Comparison of ENCODE assay signal across 10 cellular contexts in genomic region chr17:82334204-82334621, GRCh38. TPM values are rescaled to one million over a fixed set of nuclear protein-coding genes. Genes with fewer than 3 reads are reported as not detected.
DNase-seq lines count a peak whose midpoint lies in the region; ATAC-seq, FAIRE-seq and TF ChIP-seq lines count a peak whose summit lies in the region.
"Had no signal": no experiment of that assay in that cellular context is flagged by ENCODE, and none has a peak within 500 bp of the region (broad histone marks: within the 10 kb centered on the region; RNA-seq: fewer than 3 reads in every experiment).

No MANE protein-coding gene starts in this region.

- FAIRE-seq in GM12878 (lab: Jason Lieb, UNC): no peak
- FAIRE-seq: endometrium had no signal

- no peak overlapping the region for H3K9ac ChIP-seq in GM12878 (ENCODE audit: control insufficient read depth, insufficient read depth, low read length)
- peak overlapping the region; percentile 58 to 72 for H3K9ac ChIP-seq in mucosa of rectum (ENCODE audit: low read depth in 1 of 2, low read length in 2 of 2)

- POLR2A ChIA-PET in GM12878 (lab: Charles Lee): interaction anchor here (0.5 to 0.6 kb wide), 2 partner anchors 112 to 519 kb away, joined by 3 read pairs; no protein-coding TSS in a partner anchor

- H3K4me3 ChIP-seq in heart left ventricle (peak overlapping the region; percentile 25 to 73 (median 61)), GM12878 (no peak overlapping the region), mucosa of rectum (ENCODE audit: low read length in 2 of 2) (peak overlapping the region; percentile 68 to 73), upper lobe of right lung (peak overlapping the region; percentile 70)

- BruUV-seq in GM12878 (replicated peaks; lab: Mats Ljungman, UMichigan): no TSS peak

- H2AFZ ChIP-seq in GM12878 (ENCODE audit: control insufficient read depth, low read depth, low read length): no peak overlapping the region

- H3K36me3 ChIP-seq in heart left ventricle (no peaks in the 10 kb centered on the region), GM12878 (ENCODE audit: control insufficient read depth in 2 of 2, insufficient read depth in 2 of 2, low read length in 1 of 2) (no peaks in the 10 kb centered on the region), mucosa of rectum (ENCODE audit: control insufficient read depth in 2 of 2, insufficient read depth in 2 of 2, low read length in 2 of 2) (no peaks in the 10 kb centered on the region), upper lobe of right lung (no peaks in the 10 kb centered on the region)

- intact Hi-C loops in heart left ventricle (cut with DNase I) (no loop called here), left ventricle myocardium superior (cut with micrococcal nuclease) (no loop called here), GM12878 (cut with micrococcal nuclease; ENCODE audit: unreplicated experiment) (no loop called here), upper lobe of right lung (cut with DNase I) (loop anchor here (10.0 kb wide), 1 partner anchor 299 kb away; the partner anchor contains the start of genes DCXR and RAC3)

- peaks cover 0 to 28% (median 7%) of the 10 kb centered on the region in 9 donors for H3K27me3 ChIP-seq in heart left ventricle
- H3K27me3 ChIP-seq in GM12878 (replicated peaks in 1 of 2; ENCODE audit: control insufficient read depth in 2 of 2, insufficient read depth in 2 of 2, low read length in 1 of 2): peaks cover 6 to 12% of the 10 kb centered on the region in 2 experiments; a peak in 3 of 4 replicates
- H3K27me3 ChIP-seq in mucosa of rectum (ENCODE audit: control insufficient read depth in 2 of 2, insufficient read depth in 2 of 2, low read length in 2 of 2): peaks cover 4 to 5% of the 10 kb centered on the region in 2 donors
- H3K27me3 ChIP-seq in upper lobe of right lung: no peaks in the 10 kb centered on the region

- in situ Hi-C loops in GM12878 (cut with MboI): no loop called here

- TF ChIP-seq POLR2A in heart left ventricle (IDR thresholded peaks at IDR 0.05) (no peak), GM12878 (IDR thresholded peaks at IDR 0.05; ENCODE audit: low read depth, low read length) (no peak)

- CTCF ChIA-PET in GM12878 (lab: Yijun Ruan, JAX): interaction anchor here (0.6 to 1.7 kb wide), 3 partner anchors 13 to 90 kb away, joined by 3 to 4 read pairs (median 3); no protein-coding TSS in a partner anchor

- ATAC-seq in heart left ventricle: no peak
- ATAC-seq in left ventricle myocardium superior: no peak
- ATAC-seq in GM12878: no peak
- ATAC-seq in upper lobe of right lung: no peak
- ATAC-seq in GM19463 (IDR thresholded peaks at IDR 0.05; ENCODE audit: unreplicated experiment): no peak

- peak overlapping the region in 11 of 12 donors; percentile 19 to 90 (median 70) for H3K27ac ChIP-seq in heart left ventricle
- H3K27ac ChIP-seq in GM12878 (ENCODE audit: control insufficient read depth, insufficient read depth): no peak overlapping the region
- H3K27ac ChIP-seq in mucosa of rectum (ENCODE audit: low read depth in 2 of 2, low read length in 2 of 2): peak overlapping the region; percentile 79 to 82
- H3K27ac ChIP-seq in upper lobe of right lung: peak overlapping the region; percentile 76

- no peaks in the 10 kb centered on the region for H3K79me2 ChIP-seq in GM12878 (ENCODE audit: control insufficient read depth, insufficient read depth, low read length)

- RAD21 ChIA-PET in GM12878 (lab: Charles Lee; ENCODE audit: unreplicated experiment): interaction anchor here (0.8 kb wide), 1 partner anchor 16 kb away, joined by 3 read pairs; no protein-coding TSS in a partner anchor

- H4K20me1 ChIP-seq in GM12878 (ENCODE audit: control insufficient read depth, insufficient read depth): no peaks in the 10 kb centered on the region

- TF ChIP-seq RAD21 in GM12878 (IDR thresholded peaks at IDR 0.05; ENCODE audit: insufficient read depth, low read depth, low read length): no peak

- SMC1A ChIA-PET in GM12878 (lab: Charles Lee; ENCODE audit: uncharacterized antibody, unreplicated experiment): no interaction called here

- no peak for TF ChIP-seq EP300 in GM12878 (IDR thresholded peaks at IDR 0.05; ENCODE audit: borderline replicate concordance in 1 of 2, control insufficient read depth in 1 of 2, low read depth in 2 of 2, low read length in 2 of 2)

- 52 to 70% (median 66%) methylated on average over 19 to 25 of the region's 25 CpGs for WGBS in heart left ventricle, 4 donors
- WGBS in GM12878 (ENCODE audit: insufficient coverage, insufficient replicate concordance, low lambda C conversion rate, missing lambda C conversion rate): 39% methylated on average over 25 of the region's 25 CpGs

- DNase-seq in heart left ventricle (no peak), left ventricle myocardium superior (no peak), GM12878 (ENCODE audit: low read depth, low spot score) (no peak), upper lobe of right lung (peak; percentile 68), globus pallidus (ENCODE audit: low spot score) (no peak), RKO (ENCODE audit: low spot score) (no peak)
- DNase-seq: NCI-H187 treated with DMSO at 0.1 percent for 48 hours had no signal

- peak overlapping the region; percentile 87 for H3K4me2 ChIP-seq in GM12878 (ENCODE audit: control insufficient read depth, insufficient read depth)

- TF ChIP-seq CTCF in heart left ventricle (IDR thresholded peaks at IDR 0.05) (no peak), GM12878 (IDR thresholded peaks at IDR 0.05 in 2 of 3, conservative IDR thresholded peaks at IDR 0.05 in 1 of 3; ENCODE audit: control insufficient read depth in 2 of 3, extremely low read depth in 1 of 3, insufficient read depth in 1 of 3, low read depth in 3 of 3, low read length in 3 of 3) (no peak), upper lobe of right lung (IDR thresholded peaks at IDR 0.05) (no peak)

- H3K9me3 ChIP-seq in heart left ventricle (no peaks in the 10 kb centered on the region), GM12878 (replicated peaks; ENCODE audit: control insufficient read depth, insufficient read depth, low read length) (no peaks in the 10 kb centered on the region), mucosa of rectum (ENCODE audit: control insufficient read depth in 2 of 2, low read length in 2 of 2) (no peaks in the 10 kb centered on the region), upper lobe of right lung (no peaks in the 10 kb centered on the region)

- H3K4me1 ChIP-seq in heart left ventricle: peaks cover 5 to 70% (median 39%) of the 10 kb centered on the region in 12 donors
- H3K4me1 ChIP-seq in GM12878 (ENCODE audit: control insufficient read depth, insufficient read depth, low read length): peaks cover 11% of the 10 kb centered on the region
- H3K4me1 ChIP-seq in mucosa of rectum (ENCODE audit: control insufficient read depth in 2 of 2, insufficient read depth in 2 of 2, low read length in 2 of 2): peaks cover 55 to 65% of the 10 kb centered on the region in 2 donors
- peaks cover 46% of the 10 kb centered on the region for H3K4me1 ChIP-seq in upper lobe of right lung

RNA-seq across cellular contexts. Expression of gene SECTM1, which starts 0.6 kb away (rescaled TPM):
- total RNA-seq in heart left ventricle (10 to 100 TPM in 2 of 9 donors, 1 to 10 TPM in 7; 2.3 to 41.6 (median 3.5) TPM), left ventricle myocardium superior (5.5 TPM), GM12878 (2014; rRNA removed) (not detected in 2 replicates), GM12878 (2014; rRNA removed; fragmentation: Illumina TruSeq; extraction: Trizol) (not detected in 2 replicates), GM12878 (2021) (0.08 TPM in 1 of 2 replicates, not detected in the other), upper lobe of right lung (26.4 TPM)
- polyA plus RNA-seq in heart left ventricle (1 to 10 TPM; 2.3 to 3.4 TPM), GM12878 (2011; rRNA removed) (0.12 TPM in 1 of 2 replicates, not detected in the other), GM12878 (2014; fragmentation: Illumina TruSeq; extraction: Trizol) (0.10 TPM in 1 of 2 replicates, not detected in the other), GM12878 (2014; fragmentation: Nextera tagmentation; extraction: Ambion mirVana) (not detected), GM12878 (2014; rRNA removed) (0.11 TPM in 1 of 2 replicates, not detected in the other), GM12878 (2016; fragmentation: Nextera tagmentation; extraction: Ambion mirVana) (under 1 TPM in 1 of 2 experiments, not detected in 1; 0.13 TPM)
- not detected in 2 replicates for total RNA-seq in GM12878 (2013; cell fraction: nucleolus; rRNA removed)
- not detected for polyA plus RNA-seq in GM12878 (2011; ENCODE audit: low read depth)
- polyA plus RNA-seq in GM12878 (2011; cell fraction: cytosol; rRNA removed): 0.15 and 0.22 TPM in 2 replicates
- polyA plus RNA-seq in GM12878 (2011; cell fraction: nucleus; rRNA removed): 0.09 and 0.21 TPM in 2 replicates
- 0.07 TPM in 1 of 2 replicates, not detected in the other for polyA plus RNA-seq in GM12878 (2012)
- 0.10 TPM in 1 of 2 replicates, not detected in the other for polyA minus RNA-seq in GM12878 (2011; rRNA and poly(A)+ RNA removed)
- not detected in 2 replicates for polyA minus RNA-seq in GM12878 (2011; cell fraction: cytosol; rRNA and poly(A)+ RNA removed)
- not detected in 2 replicates for polyA minus RNA-seq in GM12878 (2011; cell fraction: nucleus; rRNA and poly(A)+ RNA removed)

RNA-seq across cellular contexts. Expression of gene CD7, which starts 16.8 kb away (rescaled TPM):
- 1 to 10 TPM in 2 of 9 donors, under 1 TPM in 5, not detected in 2; 0.21 to 8.6 (median 0.42) TPM for total RNA-seq in heart left ventricle
- polyA plus RNA-seq in heart left ventricle: under 1 TPM; 0.23 to 0.53 TPM
- total RNA-seq in left ventricle myocardium superior: 0.64 TPM
- not detected in 2 replicates for total RNA-seq in GM12878 (2013; cell fraction: nucleolus; rRNA removed)
- not detected in 2 replicates for total RNA-seq in GM12878 (2014; rRNA removed)
- total RNA-seq in GM12878 (2014; rRNA removed; fragmentation: Illumina TruSeq; extraction: Trizol): not detected in 2 replicates
- 0.33 TPM in 1 of 2 replicates, not detected in the other for total RNA-seq in GM12878 (2021)
- not detected for polyA plus RNA-seq in GM12878 (2011; ENCODE audit: low read depth)
- not detected in 2 replicates for polyA plus RNA-seq in GM12878 (2011; rRNA removed)
- 0.07 and 0.18 TPM in 2 replicates for polyA plus RNA-seq in GM12878 (2011; cell fraction: cytosol; rRNA removed)
- 0.33 and 0.53 TPM in 2 replicates for polyA plus RNA-seq in GM12878 (2011; cell fraction: nucleus; rRNA removed)
- polyA plus RNA-seq in GM12878 (2012): 0.14 TPM in 1 of 2 replicates, not detected in the other
- not detected in 2 replicates for polyA plus RNA-seq in GM12878 (2014; fragmentation: Illumina TruSeq; extraction: Trizol)
- polyA plus RNA-seq in GM12878 (2014; fragmentation: Nextera tagmentation; extraction: Ambion mirVana): not detected
- 0.60 TPM in 1 of 2 replicates, not detected in the other for polyA plus RNA-seq in GM12878 (2014; rRNA removed)
- polyA plus RNA-seq in GM12878 (2016; fragmentation: Nextera tagmentation; extraction: Ambion mirVana): not detected
- not detected in 2 replicates for polyA minus RNA-seq in GM12878 (2011; rRNA and poly(A)+ RNA removed)
- polyA minus RNA-seq in GM12878 (2011; cell fraction: cytosol; rRNA and poly(A)+ RNA removed): not detected in 2 replicates
- polyA minus RNA-seq in GM12878 (2011; cell fraction: nucleus; rRNA and poly(A)+ RNA removed): 0.19 TPM in 1 of 2 replicates, not detected in the other
- total RNA-seq in upper lobe of right lung: 7.2 TPM

RNA-seq across cellular contexts. Expression of gene TEX19, which starts 24.8 kb away (rescaled TPM):
- total RNA-seq in heart left ventricle: not detected
- polyA plus RNA-seq in heart left ventricle: not detected
- total RNA-seq in left ventricle myocardium superior: not detected
- not detected in 2 replicates for total RNA-seq in GM12878 (2013; cell fraction: nucleolus; rRNA removed)
- 0.11 TPM in 1 of 2 replicates, not detected in the other for total RNA-seq in GM12878 (2014; rRNA removed)
- 0.14 and 0.22 TPM in 2 replicates for total RNA-seq in GM12878 (2014; rRNA removed; fragmentation: Illumina TruSeq; extraction: Trizol)
- total RNA-seq in GM12878 (2021): 0.19 TPM in 1 of 2 replicates, not detected in the other
- polyA plus RNA-seq in GM12878 (2011; ENCODE audit: low read depth): not detected
- polyA plus RNA-seq in GM12878 (2011; rRNA removed): 0.26 and 0.27 TPM in 2 replicates
- 0.33 and 0.39 TPM in 2 replicates for polyA plus RNA-seq in GM12878 (2011; cell fraction: cytosol; rRNA removed)
- 0.18 and 0.19 TPM in 2 replicates for polyA plus RNA-seq in GM12878 (2011; cell fraction: nucleus; rRNA removed)
- polyA plus RNA-seq in GM12878 (2012): 0.07 TPM in 1 of 2 replicates, not detected in the other
- polyA plus RNA-seq in GM12878 (2014; fragmentation: Illumina TruSeq; extraction: Trizol): 0.09 TPM in 1 of 2 replicates, not detected in the other
- polyA plus RNA-seq in GM12878 (2014; fragmentation: Nextera tagmentation; extraction: Ambion mirVana): under 1 TPM in 1 of 2 experiments, not detected in 1; 0.03 TPM
- 0.05 and 0.32 TPM in 2 replicates for polyA plus RNA-seq in GM12878 (2014; rRNA removed)
- polyA plus RNA-seq in GM12878 (2016; fragmentation: Nextera tagmentation; extraction: Ambion mirVana): under 1 TPM in 1 of 2 experiments, not detected in 1; 0.13 TPM
- 0.22 and 0.62 TPM in 2 replicates for polyA minus RNA-seq in GM12878 (2011; rRNA and poly(A)+ RNA removed)
- polyA minus RNA-seq in GM12878 (2011; cell fraction: cytosol; rRNA and poly(A)+ RNA removed): not detected in 2 replicates
- not detected in 2 replicates for polyA minus RNA-seq in GM12878 (2011; cell fraction: nucleus; rRNA and poly(A)+ RNA removed)
- not detected for total RNA-seq in upper lobe of right lung

RNA-seq across cellular contexts. Expression of gene UTS2R, which starts 37.4 kb away (rescaled TPM):
- 10 to 100 TPM in 1 of 9 donors, 1 to 10 TPM in 6, under 1 TPM in 2; 0.58 to 21.9 (median 1.7) TPM for total RNA-seq in heart left ventricle
- polyA plus RNA-seq in heart left ventricle: under 1 TPM; 0.11 TPM
- 2.1 TPM for total RNA-seq in left ventricle myocardium superior
- 0.40 and 0.49 TPM in 2 replicates for total RNA-seq in GM12878 (2013; cell fraction: nucleolus; rRNA removed)
- 0.11 TPM in 1 of 2 replicates, not detected in the other for total RNA-seq in GM12878 (2014; rRNA removed)
- total RNA-seq in GM12878 (2014; rRNA removed; fragmentation: Illumina TruSeq; extraction: Trizol): not detected in 2 replicates
- total RNA-seq in GM12878 (2021): 0.36 and 1.1 TPM in 2 replicates
- not detected for polyA plus RNA-seq in GM12878 (2011; ENCODE audit: low read depth)
- 0.04 TPM in 1 of 2 replicates, not detected in the other for polyA plus RNA-seq in GM12878 (2011; rRNA removed)
- polyA plus RNA-seq in GM12878 (2011; cell fraction: cytosol; rRNA removed): 0.07 TPM in 1 of 2 replicates, not detected in the other
- polyA plus RNA-seq in GM12878 (2011; cell fraction: nucleus; rRNA removed): 0.58 and 0.82 TPM in 2 replicates
- 0.34 and 0.36 TPM in 2 replicates for polyA plus RNA-seq in GM12878 (2012)
- not detected in 2 replicates for polyA plus RNA-seq in GM12878 (2014; fragmentation: Illumina TruSeq; extraction: Trizol)
- not detected for polyA plus RNA-seq in GM12878 (2014; fragmentation: Nextera tagmentation; extraction: Ambion mirVana)
- 0.12 and 0.30 TPM in 2 replicates for polyA plus RNA-seq in GM12878 (2014; rRNA removed)
- polyA plus RNA-seq in GM12878 (2016; fragmentation: Nextera tagmentation; extraction: Ambion mirVana): not detected
- 0.22 and 0.36 TPM in 2 replicates for polyA minus RNA-seq in GM12878 (2011; rRNA and poly(A)+ RNA removed)
- polyA minus RNA-seq in GM12878 (2011; cell fraction: cytosol; rRNA and poly(A)+ RNA removed): not detected in 2 replicates
- not detected in 2 replicates for polyA minus RNA-seq in GM12878 (2011; cell fraction: nucleus; rRNA and poly(A)+ RNA removed)
- total RNA-seq in upper lobe of right lung: not detected
